8 cellular contexts compared by ENCODE assay signal in the genomic region with DNA sequence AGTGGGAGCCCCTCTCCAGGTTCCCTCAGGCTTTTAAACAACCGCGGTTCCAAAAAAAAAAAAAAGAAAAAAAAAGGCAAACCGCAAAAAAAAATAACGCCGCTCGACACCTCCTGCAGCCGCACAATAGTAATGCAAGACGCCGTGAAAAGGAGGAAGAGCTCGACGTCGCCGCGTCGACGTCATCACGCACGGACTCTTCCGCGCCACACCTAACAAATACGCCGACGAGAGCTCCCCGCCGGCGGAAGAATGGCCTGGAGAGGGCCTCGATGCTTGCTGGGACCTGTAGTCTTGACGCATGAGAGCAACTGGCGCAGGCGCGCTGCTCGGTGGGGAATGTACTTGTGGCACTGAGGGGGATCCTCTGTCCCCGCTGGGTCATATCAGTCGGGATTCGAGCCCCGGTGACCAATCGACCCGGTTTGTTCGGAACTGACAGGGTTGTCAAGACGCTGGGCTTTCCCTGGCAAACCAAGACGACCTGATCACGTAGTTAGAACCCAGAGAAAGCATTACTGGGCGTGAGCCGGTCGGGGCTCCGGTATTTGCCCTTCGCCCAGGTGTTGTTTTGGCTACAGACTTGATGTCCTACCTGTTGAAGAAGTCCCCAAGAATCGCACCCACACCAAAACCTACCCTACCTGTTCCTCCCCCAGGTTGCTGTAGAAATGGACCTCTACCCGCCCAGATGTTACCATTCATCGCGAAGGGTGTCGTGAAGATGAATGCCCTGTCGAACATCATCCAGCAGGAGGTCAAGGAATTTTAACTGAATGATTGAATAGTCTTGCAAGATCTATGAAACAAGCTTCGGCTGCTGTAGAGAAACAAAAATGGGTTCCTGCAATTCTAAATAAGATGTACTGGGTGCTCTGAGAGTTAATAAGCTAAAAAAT. TPM values are rescaled to one million over a fixed set of nuclear protein-coding genes. Genes with fewer than 3 reads are reported as not detected.
A peak's percentile ranks its signal among the peaks of the same experiment; 100 is the strongest.
DNase-seq lines count a peak whose midpoint lies in the region; ATAC-seq and TF ChIP-seq lines count a peak whose summit lies in the region.

Gene CBR4, minus strand, starts transcription at position 131 of the 899 bp plus-strand sequence. CDS start 166 bp downstream, outside the sequence.

- intact Hi-C loops in activated T-helper 2 cell treated with anti-CD3 and anti-CD28 coated beads, Interferon-gamma antibody, Interleukin-2, Interleukin-4, amounts not matched to agents 10 μg/mL and 5 μg/mL and 100 μg/mL, durations not matched to agents 14 hours and 24 hours and 36 hours (cut with micrococcal nuclease): loop anchor here (1.0 to 5.0 kb wide), 3 partner anchors 407 to 1017 kb away; partner anchors contain the start of gene NEK1
- intact Hi-C loops in natural killer cell (cut with micrococcal nuclease): loop anchor here (1.0 to 10.0 kb wide), 5 partner anchors 88 to 744 kb away; partner anchors contain the start of genes DDX60L, HPF1 and NEK1

- H3F3A ChIP-seq in GM23338 (replicated peaks; ENCODE audit: low read depth): no peaks in the 10 kb centered on the region

- no peaks in the 10 kb centered on the region for H4K20me1 ChIP-seq in GM23338 (replicated peaks; ENCODE audit: insufficient read depth)

- H3K4me2 ChIP-seq in GM23338: peak within 1 kb of the TSS; percentile 86

- peak within 1 kb of the TSS; percentile 89 for H3K27ac ChIP-seq in GM23338 (ENCODE audit: low read depth)
- H3K27ac ChIP-seq in RWPE1: peak within 1 kb of the TSS; percentile 86

- H3K9me2 ChIP-seq in GM23338 (ENCODE audit: insufficient read depth): no peaks in the 10 kb centered on the region

- DNase-seq in EH (ENCODE audit: low read depth): peak; percentile 99
- peak; percentile 98 for DNase-seq in GM23338 (ENCODE audit: low spot score)
- DNase-seq in RWPE1 (ENCODE audit: low spot score): peak; percentile 90
- peak; percentile 94 for DNase-seq in activated T-helper 2 cell treated with anti-CD3 and anti-CD28 coated beads, Interferon-gamma antibody, Interleukin-2, Interleukin-4, amounts not matched to agents 10 μg/mL and 5 μg/mL and 100 μg/mL, durations not matched to agents 14 hours and 24 hours and 36 hours (ENCODE audit: low spot score)
- DNase-seq in fibroblast of mammary gland (ENCODE audit: low read depth): peak; percentile 98
- DNase-seq in natural killer cell: peak; percentile 90
- DNase-seq in stimulated activated naive CD8-positive, alpha-beta T cell treated with anti-CD3 and anti-CD28 coated beads, Interleukin-15, Interleukin-2, amounts not matched to agents 100 U/mL and 50 U/mL, for 24 hours: peak; percentile 94

- peak within 1 kb of the TSS; percentile 94 for H3K4me3 Mint-ChIP-seq in GM23338
- peak within 1 kb of the TSS; percentile 94 for H3K4me3 Mint-ChIP-seq in activated T-helper 2 cell treated with anti-CD3 and anti-CD28 coated beads, Interferon-gamma antibody, Interleukin-2, Interleukin-4, amounts not matched to agents 10 μg/mL and 5 μg/mL and 100 μg/mL, durations not matched to agents 14 hours and 24 hours and 36 hours (ENCODE audit: low read depth)
- H3K4me3 Mint-ChIP-seq in natural killer cell: peak within 1 kb of the TSS; percentile 88

- H2AFZ ChIP-seq in GM23338: peak within 1 kb of the TSS; percentile 80

- ATAC-seq in GM23338 (peak; percentile 97), natural killer cell (peak; percentile 94 to 98 (median 94))
- peak; percentile 99 for ATAC-seq in stimulated activated naive CD8-positive, alpha-beta T cell treated with anti-CD3 and anti-CD28 coated beads, Interleukin-15, Interleukin-2, amounts not matched to agents 100 U/mL and 50 U/mL, for 24 hours

- H3K27ac Mint-ChIP-seq in GM23338: peak within 1 kb of the TSS; percentile 95
- peak within 1 kb of the TSS; percentile 94 for H3K27ac Mint-ChIP-seq in activated T-helper 2 cell treated with anti-CD3 and anti-CD28 coated beads, Interferon-gamma antibody, Interleukin-2, Interleukin-4, amounts not matched to agents 10 μg/mL and 5 μg/mL and 100 μg/mL, durations not matched to agents 14 hours and 24 hours and 36 hours
- peak within 1 kb of the TSS; percentile 93 to 99 for H3K27ac Mint-ChIP-seq in natural killer cell

- CTCF ChIA-PET in RWPE1 (lab: Yijun Ruan, JAX): interaction anchor here (0.5 to 2.3 kb wide), 16 partner anchors 10 to 1766 kb away, joined by 3 to 17 read pairs (median 4); no protein-coding TSS in a partner anchor

- H3K9me3 Mint-ChIP-seq in GM23338: no peaks in the 10 kb centered on the region
- H3K9me3 Mint-ChIP-seq in activated T-helper 2 cell treated with anti-CD3 and anti-CD28 coated beads, Interferon-gamma antibody, Interleukin-2, Interleukin-4, amounts not matched to agents 10 μg/mL and 5 μg/mL and 100 μg/mL, durations not matched to agents 14 hours and 24 hours and 36 hours: no peaks in the 10 kb centered on the region
- no peaks in the 10 kb centered on the region for H3K9me3 Mint-ChIP-seq in natural killer cell

- H3K36me3 ChIP-seq in GM23338 (ENCODE audit: insufficient read depth): peaks cover 6% of the 10 kb centered on the region; the same call in 1 of the 2 replicates

- H3K4me1 Mint-ChIP-seq in GM23338: peaks cover 35% of the 10 kb centered on the region
- H3K4me1 Mint-ChIP-seq in activated T-helper 2 cell treated with anti-CD3 and anti-CD28 coated beads, Interferon-gamma antibody, Interleukin-2, Interleukin-4, amounts not matched to agents 10 μg/mL and 5 μg/mL and 100 μg/mL, durations not matched to agents 14 hours and 24 hours and 36 hours (ENCODE audit: low read depth): peaks cover 33% of the 10 kb centered on the region
- H3K4me1 Mint-ChIP-seq in natural killer cell: peaks cover 56 to 59% of the 10 kb centered on the region in 2 donors

- peaks cover 36% of the 10 kb centered on the region for H3K79me2 ChIP-seq in GM23338 (replicated peaks; ENCODE audit: insufficient read depth)

- H3K36me3 Mint-ChIP-seq in GM23338 (ENCODE audit: low read depth) (peaks cover 10% of the 10 kb centered on the region), natural killer cell (no peaks in the 10 kb centered on the region)
- peaks cover 9% of the 10 kb centered on the region for H3K36me3 Mint-ChIP-seq in activated T-helper 2 cell treated with anti-CD3 and anti-CD28 coated beads, Interferon-gamma antibody, Interleukin-2, Interleukin-4, amounts not matched to agents 10 μg/mL and 5 μg/mL and 100 μg/mL, durations not matched to agents 14 hours and 24 hours and 36 hours (ENCODE audit: low read depth)

- peaks cover 30% of the 10 kb centered on the region for H3K4me1 ChIP-seq in GM23338 (ENCODE audit: insufficient read depth)

- TF ChIP-seq CTCF in GM23338 (conservative IDR thresholded peaks at IDR 0.05; ENCODE audit: low read depth in 2 of 2) (peak in 1 of 2 experiments; percentile 6; a peak in 1 of 4 replicates), LNCAP (IDR thresholded peaks at IDR 0.05) (0 out of 2 replicates have a peak, but pooled peaks have one; percentile 16), RWPE1 (conservative IDR thresholded peaks at IDR 0.05; ENCODE audit: low read depth) (no peak; the same call in 1 of the 2 replicates), fibroblast of mammary gland (conservative IDR thresholded peaks at IDR 0.05; ENCODE audit: control insufficient read depth, insufficient read depth, low read depth, low read length) (peak; percentile 32), natural killer cell (IDR thresholded peaks at IDR 0.05) (peak; percentile 2)

- peaks cover 2% of the 10 kb centered on the region for H3K27me3 Mint-ChIP-seq in GM23338 (ENCODE audit: insufficient read depth, low read depth, poor library complexity)
- H3K27me3 Mint-ChIP-seq in activated T-helper 2 cell treated with anti-CD3 and anti-CD28 coated beads, Interferon-gamma antibody, Interleukin-2, Interleukin-4, amounts not matched to agents 10 μg/mL and 5 μg/mL and 100 μg/mL, durations not matched to agents 14 hours and 24 hours and 36 hours (ENCODE audit: low read depth): peaks cover 9% of the 10 kb centered on the region
- H3K27me3 Mint-ChIP-seq in natural killer cell (ENCODE audit: low read depth in 2 of 2): no peaks in the 10 kb centered on the region

- H3K4me3 ChIP-seq in GM23338: peak within 1 kb of the TSS; percentile 76
- peak within 1 kb of the TSS; percentile 89 for H3K4me3 ChIP-seq in fibroblast of mammary gland (ENCODE audit: control insufficient read depth, low read depth, low read length)

- POLR2A ChIA-PET in RWPE1 (lab: Yijun Ruan, JAX; ENCODE audit: low non-redundant PET): interaction anchor here (0.6 to 0.9 kb wide), 10 partner anchors 19 to 464 kb away, joined by 3 to 11 read pairs (median 4); no protein-coding TSS in a partner anchor

- no peaks in the 10 kb centered on the region for H3K27me3 ChIP-seq in GM23338 (ENCODE audit: insufficient read depth)

TF ChIP-seq in GM23338, 12 proteins besides CTCF, POLR2A, EP300 and RAD21 (continues in another document):
- TF ChIP-seq ETS1 (IDR thresholded peaks at IDR 0.05) (peak; percentile 87), NANOG (IDR thresholded peaks at IDR 0.05; ENCODE audit: borderline replicate concordance) (no peak), STAT1 (IDR thresholded peaks at IDR 0.05; ENCODE audit: unreplicated experiment) (no peak)

RNA-seq across cellular contexts. Expression of gene CBR4, which starts in this region (rescaled TPM):
- 27.4 and 36.9 TPM in 2 replicates for total RNA-seq in GM23338 (2014; rRNA removed; shearing (Covaris generic))
- 30.8 and 38.1 TPM in 2 replicates for polyA plus RNA-seq in GM23338 (2016; fragmentation: Nextera tagmentation; extraction: Ambion mirVana)
- total RNA-seq in activated T-helper 2 cell treated with anti-CD3 and anti-CD28 coated beads, Interferon-gamma antibody, Interleukin-2, Interleukin-4, amounts not matched to agents 10 μg/mL and 5 μg/mL and 100 μg/mL, durations not matched to agents 14 hours and 24 hours and 36 hours: 17.8 and 21.6 TPM in 2 replicates
- total RNA-seq in natural killer cell: 10 to 100 TPM; 17.2 to 28.1 (median 20.3) TPM

Comparison
In these comparisons a context has a peak if more than half of its experiments do, and no peak if none do; other contexts are left out.
1. Peak in every context shown above with its lines: DNase-seq, ATAC-seq, H3K4me3 ChIP-seq and H3K27ac ChIP-seq.